ENCODE assay signal across 14 cellular contexts in genomic region chr10:7133270-7133669, GRCh38.
DNase-seq lines count a peak whose midpoint lies in the region; ATAC-seq and TF ChIP-seq lines count a peak whose summit lies in the region.
"Had no signal": no experiment of that assay in that cellular context is flagged by ENCODE, and none has a peak within 500 bp of the region (broad histone marks: within the 10 kb centered on the region; RNA-seq: fewer than 3 reads in every experiment).

No MANE protein-coding gene starts in this region.

- intact Hi-C loops in posterior cingulate gyrus (cut with DNase I): no loop called here

- DNase-seq in COLO829 (ENCODE audit: low spot score): peak; percentile 38
- peak; percentile 41 for DNase-seq in RPMI7951 (ENCODE audit: low read depth)
- peak; percentile 53 for DNase-seq in astrocyte of the spinal cord (ENCODE audit: low read depth, low spot score)
- peak; percentile 97 for DNase-seq in foreskin melanocyte
- no peak for DNase-seq in NCI-H748 treated with DMSO at 0.1 percent for 48 hours (lab: John Stamatoyannopoulos, UW)
- DNase-seq in posterior cingulate gyrus: no peak
- no peak for DNase-seq in NCI-H345 (lab: John Stamatoyannopoulos, UW)
- DNase-seq in stimulated activated naive CD8-positive, alpha-beta T cell treated with anti-CD3 and anti-CD28 coated beads, Interleukin-15, Interleukin-2, amounts not matched to agents 100 U/mL and 50 U/mL, for 24 hours: no peak
- DNase-seq: C1 segment of cervical spinal cord; CD4-positive, alpha-beta T cell; DMS79 treated with DMSO at 0.1 percent for 48 hours; EL; H7 had no signal

- in situ Hi-C loops in astrocyte of the spinal cord (cut with HindIII; ENCODE audit: low sequenced_read_pairs): no loop called here

- TF ChIP-seq CTCF in astrocyte of the spinal cord (IDR thresholded peaks at IDR 0.05; ENCODE audit: low read depth, low read length): no peak

- H3K4me3 ChIP-seq in astrocyte of the spinal cord (ENCODE audit: low read depth, low read length): no peak overlapping the region
- H3K4me3 ChIP-seq: GM23338 had no signal

- ATAC-seq in stimulated activated naive CD8-positive, alpha-beta T cell treated with anti-CD3 and anti-CD28 coated beads, Interleukin-15, Interleukin-2, amounts not matched to agents 100 U/mL and 50 U/mL, for 24 hours: no peak
- ATAC-seq: GM23338 had no signal

Comparison
In these comparisons a context has a peak if more than half of its experiments do, and no peak if none do; other contexts are left out.
1. DNase-seq: peak in COLO829 (single experiment), RPMI7951 (single experiment), astrocyte of the spinal cord (single experiment) and foreskin melanocyte (single experiment); none in NCI-H748 treated with DMSO at 0.1 percent for 48 hours (single experiment), posterior cingulate gyrus (0 of 10), NCI-H345 (single experiment) and stimulated activated naive CD8-positive, alpha-beta T cell treated with anti-CD3 and anti-CD28 coated beads, Interleukin-15, Interleukin-2, amounts not matched to agents 100 U/mL and 50 U/mL, for 24 hours (single experiment).